In genomic region chr22:37061611-37062365, GRCh38 we compare ENCODE assay signal across 15 cellular contexts. TPM values are rescaled to one million over a fixed set of nuclear protein-coding genes. Genes with fewer than 3 reads are reported as not detected.
DNase-seq lines count a peak whose midpoint lies in the region; ATAC-seq and TF ChIP-seq lines count a peak whose summit lies in the region.
"Had no signal": no experiment of that assay in that cellular context is flagged by ENCODE, and none has a peak within 500 bp of the region (broad histone marks: within the 10 kb centered on the region; RNA-seq: fewer than 3 reads in every experiment).

No MANE protein-coding gene starts in this region.

- H2AK5ac ChIP-seq in neuronal stem cell (ENCODE audit: low read depth, low read length), result no peak overlapping the region

- H3K23ac ChIP-seq in neuronal stem cell (ENCODE audit: low read depth, low read length, poor library complexity), result peak overlapping the region; percentile 73

- peaks cover 24% of the 10 kb centered on the region for H3K4me1 Mint-ChIP-seq in stimulated activated naive CD8-positive, alpha-beta T cell treated with anti-CD3 and anti-CD28 coated beads, Interleukin-15, Interleukin-2, amounts not matched to agents 100 ng/mL and 50 ng/mL, for 24 hours (ENCODE audit: low read depth)
- peaks cover 33% of the 10 kb centered on the region for H3K4me1 Mint-ChIP-seq in activated CD4-positive, alpha-beta memory T cell treated with anti-CD3 and anti-CD28 coated beads, Interleukin-2, amount 10 ng/mL, durations not matched to agents 7 days and 5 days
- H3K4me1 Mint-ChIP-seq in naive thymus-derived CD4-positive, alpha-beta T cell, result peaks cover 0 to 18% (median 9%) of the 10 kb centered on the region in 7 donors
- H3K4me1 Mint-ChIP-seq: CD14-positive monocyte had no signal

- peak overlapping the region; percentile 13 for H2BK5ac ChIP-seq in neuronal stem cell (ENCODE audit: low read length)

- H3K4me3 ChIP-seq in neuronal stem cell (ENCODE audit: low read length in 2 of 2), result no peak overlapping the region
- H3K4me3 ChIP-seq in Peyer's patch, result no peak overlapping the region
- no peak overlapping the region for H3K4me3 ChIP-seq in naive thymus-derived CD4-positive, alpha-beta T cell (ENCODE audit: low read length)
- H3K4me3 ChIP-seq: PC-9 had no signal

- no peak overlapping the region for H3K9ac ChIP-seq in neuronal stem cell (ENCODE audit: low read depth, low read length, poor library complexity)

- POLR2A ChIA-PET in activated CD4-positive, alpha-beta memory T cell treated with anti-CD3 and anti-CD28 coated beads, Interleukin-2, amount 10 ng/mL, durations not matched to agents 7 days and 5 days (lab: Charles Lee), result interaction anchor here (1.3 to 2.9 kb wide), 3 partner anchors 9 to 88 kb away, joined by 3 to 9 read pairs (median 5); partner anchors contain the start of genes IL2RB and KCTD17
- POLR2A ChIA-PET in naive thymus-derived CD4-positive, alpha-beta T cell (lab: Charles Lee), result no interaction called here

- no peaks in the 10 kb centered on the region for H3K27me3 Mint-ChIP-seq in stimulated activated naive CD8-positive, alpha-beta T cell treated with anti-CD3 and anti-CD28 coated beads, Interleukin-15, Interleukin-2, amounts not matched to agents 100 ng/mL and 50 ng/mL, for 24 hours
- H3K27me3 Mint-ChIP-seq in activated CD4-positive, alpha-beta memory T cell treated with anti-CD3 and anti-CD28 coated beads, Interleukin-2, amount 10 ng/mL, durations not matched to agents 7 days and 5 days, result no peaks in the 10 kb centered on the region
- H3K27me3 Mint-ChIP-seq in naive thymus-derived CD4-positive, alpha-beta T cell, result no peaks in the 10 kb centered on the region

- H3K4ac ChIP-seq in neuronal stem cell (ENCODE audit: low read length), result no peak overlapping the region

- H3K4me1 ChIP-seq in neuronal stem cell (ENCODE audit: control insufficient read depth in 2 of 2, insufficient read depth in 1 of 2, low read depth in 1 of 2, low read length in 2 of 2), result no peaks in the 10 kb centered on the region
- peaks cover 0 to 7% (median 0%) of the 10 kb centered on the region in 4 donors for H3K4me1 ChIP-seq in Peyer's patch
- no peaks in the 10 kb centered on the region for H3K4me1 ChIP-seq in naive thymus-derived CD4-positive, alpha-beta T cell (ENCODE audit: control insufficient read depth in 2 of 2, insufficient read depth in 2 of 2, low read length in 2 of 2)

- H3K9me3 ChIP-seq in neuronal stem cell (replicated peaks in 1 of 2; ENCODE audit: control insufficient read depth in 2 of 2, insufficient read depth in 1 of 2, low read depth in 1 of 2, low read length in 2 of 2) (no peaks in the 10 kb centered on the region), Peyer's patch (no peaks in the 10 kb centered on the region)
- H3K9me3 ChIP-seq in naive thymus-derived CD4-positive, alpha-beta T cell (ENCODE audit: control insufficient read depth in 2 of 3, low read length in 3 of 3), result no peaks in the 10 kb centered on the region

- intact Hi-C loops in naive thymus-derived CD4-positive, alpha-beta T cell (cut with micrococcal nuclease), result no loop called here

- H3K27ac ChIP-seq in neuronal stem cell (replicated peaks; ENCODE audit: low read length) (no peak overlapping the region), Peyer's patch (no peak overlapping the region)
- H3K27ac ChIP-seq in naive thymus-derived CD4-positive, alpha-beta T cell (ENCODE audit: low read depth, low read length), result no peak overlapping the region
- H3K27ac ChIP-seq: PC-9 had no signal

- peak overlapping the region; percentile 63 for H3K27ac Mint-ChIP-seq in stimulated activated naive CD8-positive, alpha-beta T cell treated with anti-CD3 and anti-CD28 coated beads, Interleukin-15, Interleukin-2, amounts not matched to agents 100 ng/mL and 50 ng/mL, for 24 hours
- peak overlapping the region; percentile 26 for H3K27ac Mint-ChIP-seq in activated CD4-positive, alpha-beta memory T cell treated with anti-CD3 and anti-CD28 coated beads, Interleukin-2, amount 10 ng/mL, durations not matched to agents 7 days and 5 days
- no peak overlapping the region for H3K27ac Mint-ChIP-seq in naive thymus-derived CD4-positive, alpha-beta T cell
- H3K27ac Mint-ChIP-seq: CD14-positive monocyte had no signal

- H3K4me3 Mint-ChIP-seq in stimulated activated naive CD8-positive, alpha-beta T cell treated with anti-CD3 and anti-CD28 coated beads, Interleukin-15, Interleukin-2, amounts not matched to agents 100 ng/mL and 50 ng/mL, for 24 hours, result no peak overlapping the region
- no peak overlapping the region for H3K4me3 Mint-ChIP-seq in activated CD4-positive, alpha-beta memory T cell treated with anti-CD3 and anti-CD28 coated beads, Interleukin-2, amount 10 ng/mL, durations not matched to agents 7 days and 5 days
- H3K4me3 Mint-ChIP-seq in naive thymus-derived CD4-positive, alpha-beta T cell, result peak overlapping the region in 1 of 10 donors; percentile 14
- H3K4me3 Mint-ChIP-seq: CD14-positive monocyte had no signal

- TF ChIP-seq POLR2A in Peyer's patch (IDR thresholded peaks at IDR 0.05), result no peak

- H2BK12ac ChIP-seq in neuronal stem cell (ENCODE audit: low read length), result no peak overlapping the region

- TF ChIP-seq CTCF in Peyer's patch (IDR thresholded peaks at IDR 0.05), result no peak

- no peak overlapping the region for H2BK120ac ChIP-seq in neuronal stem cell (ENCODE audit: low read depth, low read length)

- H4K8ac ChIP-seq in neuronal stem cell (ENCODE audit: low read depth, low read length), result no peak overlapping the region

- no peak overlapping the region for H4K91ac ChIP-seq in neuronal stem cell (ENCODE audit: low read depth, low read length, poor library complexity)

- H3K14ac ChIP-seq in neuronal stem cell (ENCODE audit: low read length), result no peak overlapping the region

- H2AFZ ChIP-seq in neuronal stem cell (ENCODE audit: low read length), result no peak overlapping the region
- H2AFZ ChIP-seq: PC-9 had no signal

- CTCF ChIA-PET in activated CD4-positive, alpha-beta memory T cell treated with anti-CD3 and anti-CD28 coated beads, Interleukin-2, amount 10 ng/mL, durations not matched to agents 7 days and 5 days (lab: Charles Lee), result interaction anchor here (1.1 to 1.6 kb wide), 3 partner anchors 16 to 18 kb away, joined by 3 to 4 read pairs (median 4); no protein-coding TSS in a partner anchor
- CTCF ChIA-PET in naive thymus-derived CD4-positive, alpha-beta T cell (lab: Charles Lee), result no interaction called here

- H3K36me3 ChIP-seq in neuronal stem cell (replicated peaks in 1 of 2; ENCODE audit: control insufficient read depth in 2 of 2, insufficient read depth in 2 of 2, low read length in 2 of 2), result peaks cover 26 to 51% of the 10 kb centered on the region in 2 donors
- peaks cover 0 to 13% (median 0%) of the 10 kb centered on the region in 3 donors for H3K36me3 ChIP-seq in Peyer's patch
- peaks cover 0 to 46% (median 3%) of the 10 kb centered on the region in 3 experiments for H3K36me3 ChIP-seq in naive thymus-derived CD4-positive, alpha-beta T cell (ENCODE audit: control insufficient read depth in 2 of 3, insufficient read depth in 3 of 3, low read length in 3 of 3)

- no peak overlapping the region for H3K4me2 ChIP-seq in neuronal stem cell (ENCODE audit: insufficient read depth, low read length, poor library complexity, severe bottlenecking)
- H3K4me2 ChIP-seq: PC-9 had no signal

- no peaks in the 10 kb centered on the region for H3K27me3 ChIP-seq in neuronal stem cell (ENCODE audit: control insufficient read depth in 3 of 3, insufficient read depth in 3 of 3, low read depth in 1 of 3, low read length in 3 of 3)
- no peaks in the 10 kb centered on the region for H3K27me3 ChIP-seq in Peyer's patch
- no peaks in the 10 kb centered on the region for H3K27me3 ChIP-seq in naive thymus-derived CD4-positive, alpha-beta T cell (ENCODE audit: control insufficient read depth in 2 of 2, insufficient read depth in 2 of 2, low read length in 2 of 2)

- H3K79me1 ChIP-seq in neuronal stem cell (ENCODE audit: low read depth, low read length), result peaks cover 5% of the 10 kb centered on the region

- peak overlapping the region; percentile 27 for H3K18ac ChIP-seq in neuronal stem cell (ENCODE audit: low read length)

- DNase-seq in stimulated activated naive CD8-positive, alpha-beta T cell treated with anti-CD3 and anti-CD28 coated beads, Interleukin-15, Interleukin-2, amounts not matched to agents 100 U/mL and 50 U/mL, for 24 hours, result no peak
- no peak for DNase-seq in activated CD4-positive, alpha-beta memory T cell treated with anti-CD3 and anti-CD28 coated beads, Interleukin-2, amount 10 ng/mL, durations not matched to agents 7 days and 5 days
- DNase-seq in neuronal stem cell (ENCODE audit: low spot score) (no peak), Peyer's patch (no peak)
- no peak for DNase-seq in naive thymus-derived CD4-positive, alpha-beta T cell
- DNase-seq: ACHN, KBM-7, NCI-H1105, NCI-H2227 treated with DMSO at 0.1 percent for 48 hours, NCI-H510A treated with DMSO at 0.1 percent for 48 hours, PC-9 had no signal

- no peak overlapping the region for H2BK15ac ChIP-seq in neuronal stem cell (ENCODE audit: low read length)

- WGBS in neuronal stem cell (ENCODE audit: extremely low coverage in 2 of 2, insufficient read length in 2 of 2, insufficient replicate concordance in 1 of 2), 2 donors, result no CpG with 5 or more reads among the region's 10 CpGs

- H3K36me3 Mint-ChIP-seq in stimulated activated naive CD8-positive, alpha-beta T cell treated with anti-CD3 and anti-CD28 coated beads, Interleukin-15, Interleukin-2, amounts not matched to agents 100 ng/mL and 50 ng/mL, for 24 hours (ENCODE audit: low read depth), result peaks cover 4% of the 10 kb centered on the region
- H3K36me3 Mint-ChIP-seq in activated CD4-positive, alpha-beta memory T cell treated with anti-CD3 and anti-CD28 coated beads, Interleukin-2, amount 10 ng/mL, durations not matched to agents 7 days and 5 days (ENCODE audit: low read depth), result peaks cover 11% of the 10 kb centered on the region
- H3K36me3 Mint-ChIP-seq in naive thymus-derived CD4-positive, alpha-beta T cell, result peaks cover 0 to 11% (median 0%) of the 10 kb centered on the region in 5 donors

- no peak for ATAC-seq in stimulated activated naive CD8-positive, alpha-beta T cell treated with anti-CD3 and anti-CD28 coated beads, Interleukin-15, Interleukin-2, amounts not matched to agents 100 U/mL and 50 U/mL, for 24 hours
- ATAC-seq in naive thymus-derived CD4-positive, alpha-beta T cell, result no peak
- ATAC-seq in GM21786 (IDR thresholded peaks at IDR 0.05; ENCODE audit: unreplicated experiment), result no peak

- no peaks in the 10 kb centered on the region for H3K9me3 Mint-ChIP-seq in stimulated activated naive CD8-positive, alpha-beta T cell treated with anti-CD3 and anti-CD28 coated beads, Interleukin-15, Interleukin-2, amounts not matched to agents 100 ng/mL and 50 ng/mL, for 24 hours
- no peaks in the 10 kb centered on the region for H3K9me3 Mint-ChIP-seq in activated CD4-positive, alpha-beta memory T cell treated with anti-CD3 and anti-CD28 coated beads, Interleukin-2, amount 10 ng/mL, durations not matched to agents 7 days and 5 days
- no peaks in the 10 kb centered on the region for H3K9me3 Mint-ChIP-seq in naive thymus-derived CD4-positive, alpha-beta T cell
- H3K9me3 Mint-ChIP-seq: CD14-positive monocyte had no signal

RNA-seq across cellular contexts. Expression of gene KCTD17, which starts 10.2 kb away (rescaled TPM):
- 10 to 100 TPM; 34.5 to 36.3 TPM for total RNA-seq in activated CD4-positive, alpha-beta memory T cell treated with anti-CD3 and anti-CD28 coated beads, Interleukin-2, amount 10 ng/mL, durations not matched to agents 7 days and 5 days
- polyA plus RNA-seq in neuronal stem cell (2013, experiment 1 of 2), result 46.3 TPM
- polyA plus RNA-seq in neuronal stem cell (2013, experiment 2 of 2), result 47.4 TPM
- total RNA-seq in Peyer's patch, result 10 to 100 TPM in 3 of 4 donors, 1 to 10 TPM in 1; 9.5 to 30.5 (median 13.5) TPM
- 10 to 100 TPM; 19.8 to 44.5 (median 24.9) TPM for total RNA-seq in naive thymus-derived CD4-positive, alpha-beta T cell
- 10 to 100 TPM; 10.3 to 10.8 TPM for polyA plus RNA-seq in naive thymus-derived CD4-positive, alpha-beta T cell

RNA-seq across cellular contexts. Expression of gene MPST, which starts 42.2 kb away (rescaled TPM):
- total RNA-seq in activated CD4-positive, alpha-beta memory T cell treated with anti-CD3 and anti-CD28 coated beads, Interleukin-2, amount 10 ng/mL, durations not matched to agents 7 days and 5 days, result 10 to 100 TPM; 29.6 to 32.7 TPM
- polyA plus RNA-seq in neuronal stem cell (2013, experiment 1 of 2), result 164 TPM
- 164 TPM for polyA plus RNA-seq in neuronal stem cell (2013, experiment 2 of 2)
- 100 to 1,000 TPM; 128 to 498 (median 394) TPM for total RNA-seq in Peyer's patch
- 10 to 100 TPM in 2 of 5 experiments, 1 to 10 TPM in 2, under 1 TPM in 1; 0.65 to 22.3 (median 5.9) TPM for total RNA-seq in naive thymus-derived CD4-positive, alpha-beta T cell
- polyA plus RNA-seq in naive thymus-derived CD4-positive, alpha-beta T cell, result under 1 TPM; 0.51 to 0.53 TPM

RNA-seq across cellular contexts. Expression of gene TST, which starts 42.5 kb away (rescaled TPM):
- 1 to 10 TPM; 7.2 to 8.3 TPM for total RNA-seq in activated CD4-positive, alpha-beta memory T cell treated with anti-CD3 and anti-CD28 coated beads, Interleukin-2, amount 10 ng/mL, durations not matched to agents 7 days and 5 days
- polyA plus RNA-seq in neuronal stem cell (2013, experiment 1 of 2), result 29.6 TPM
- polyA plus RNA-seq in neuronal stem cell (2013, experiment 2 of 2), result 29.3 TPM
- 100 to 1,000 TPM in 3 of 4 donors, 10 to 100 TPM in 1; 93.3 to 485 (median 249) TPM for total RNA-seq in Peyer's patch
- 1 to 10 TPM in 2 of 5 experiments, under 1 TPM in 3; 0.22 to 6.1 (median 0.48) TPM for total RNA-seq in naive thymus-derived CD4-positive, alpha-beta T cell
- under 1 TPM in 1 of 2 donors, not detected in 1; 0.34 TPM for polyA plus RNA-seq in naive thymus-derived CD4-positive, alpha-beta T cell

RNA-seq across cellular contexts. Expression of gene TMPRSS6, which starts 47.7 kb away (rescaled TPM):
- 10 to 100 TPM; 14.0 to 14.7 TPM for total RNA-seq in activated CD4-positive, alpha-beta memory T cell treated with anti-CD3 and anti-CD28 coated beads, Interleukin-2, amount 10 ng/mL, durations not matched to agents 7 days and 5 days
- 0.01 TPM for polyA plus RNA-seq in neuronal stem cell (2013, experiment 1 of 2)
- not detected for polyA plus RNA-seq in neuronal stem cell (2013, experiment 2 of 2)
- total RNA-seq in Peyer's patch, result under 1 TPM in 2 of 4 donors, not detected in 2; 0.27 to 0.88 TPM
- total RNA-seq in naive thymus-derived CD4-positive, alpha-beta T cell, result 1 to 10 TPM in 2 of 5 experiments, under 1 TPM in 3; 0.22 to 3.2 (median 0.32) TPM
- polyA plus RNA-seq in naive thymus-derived CD4-positive, alpha-beta T cell, result not detected
- total RNA-seq: H1 had no signal
- polyA plus RNA-seq: CD14-positive monocyte had no signal

Comparison
In these comparisons a context has a peak if more than half of its experiments do, and no peak if none do; other contexts are left out.
1. H3K27ac Mint-ChIP-seq: peak in stimulated activated naive CD8-positive, alpha-beta T cell treated with anti-CD3 and anti-CD28 coated beads, Interleukin-15, Interleukin-2, amounts not matched to agents 100 ng/mL and 50 ng/mL, for 24 hours (single experiment) and activated CD4-positive, alpha-beta memory T cell treated with anti-CD3 and anti-CD28 coated beads, Interleukin-2, amount 10 ng/mL, durations not matched to agents 7 days and 5 days (single experiment); none in naive thymus-derived CD4-positive, alpha-beta T cell (0 of 9).
2. RNA of gene TST, which starts 42.5 kb away (total RNA-seq): 93.3 to 485 TPM in Peyer's patch; 7.2 to 8.3 TPM in activated CD4-positive, alpha-beta memory T cell treated with anti-CD3 and anti-CD28 coated beads, Interleukin-2, amount 10 ng/mL, durations not matched to agents 7 days and 5 days and 0.22 to 6.1 TPM in naive thymus-derived CD4-positive, alpha-beta T cell; every median in the first group is over 10 times any median in the second.